36 cellular contexts compared by ENCODE assay signal in genomic region chr3:184502123-184502667, GRCh38. TPM values are rescaled to one million over a fixed set of nuclear protein-coding genes. Genes with fewer than 3 reads are reported as not detected.
"Had no signal": no experiment of that assay in that cellular context is flagged by ENCODE, and none has a peak within 500 bp of the region (broad histone marks: within the 10 kb centered on the region; RNA-seq: fewer than 3 reads in every experiment).

No MANE protein-coding gene starts in this region.

- DNase-seq: Karpas-422, Kasumi-1, KG1, MG63, MM.1S, MV-4-11, NCI-H1048, NCI-H1092, NCI-H1092 treated with DMSO at 0.1 percent for 48 hours, NCI-H1105, NCI-H1105 treated with DMSO at 0.1 percent for 48 hours, NCI-H1417, NCI-H1417 treated with DMSO at 0.1 percent for 48 hours, NCI-H1436, NCI-H1436 treated with DMSO at 0.1 percent for 48 hours, NCI-H146, NCI-H1694, NCI-H1694 treated with DMSO at 0.1 percent for 48 hours, NCI-H187, NCI-H187 treated with DMSO at 0.1 percent for 48 hours, NCI-H1930, NCI-H2029 treated with DMSO at 0.1 percent for 48 hours, NCI-H2081, NCI-H2081 treated with DMSO at 0.1 percent for 48 hours, NCI-H2107, NCI-H2171, NCI-H2171 treated with DMSO at 0.1 percent for 48 hours, NCI-H2227 treated with DMSO at 0.1 percent for 48 hours, NCI-H226, NCI-H345, NCI-H446, NCI-H446 treated with DMSO at 0.1 percent for 48 hours, NCI-H510A, NCI-H510A treated with DMSO at 0.1 percent for 48 hours had no signal

- H3K4me3 ChIP-seq: MG63 had no signal

- H3K27ac ChIP-seq: KMS-11 had no signal

- H3K36me3 ChIP-seq: MG63 had no signal

RNA-seq across cellular contexts. Expression of gene EPHB3, which starts 59.4 kb away (rescaled TPM):
- total RNA-seq: NCI-H460 had no signal
